ENCODE assay signal across 18 cellular contexts in the genomic region with DNA sequence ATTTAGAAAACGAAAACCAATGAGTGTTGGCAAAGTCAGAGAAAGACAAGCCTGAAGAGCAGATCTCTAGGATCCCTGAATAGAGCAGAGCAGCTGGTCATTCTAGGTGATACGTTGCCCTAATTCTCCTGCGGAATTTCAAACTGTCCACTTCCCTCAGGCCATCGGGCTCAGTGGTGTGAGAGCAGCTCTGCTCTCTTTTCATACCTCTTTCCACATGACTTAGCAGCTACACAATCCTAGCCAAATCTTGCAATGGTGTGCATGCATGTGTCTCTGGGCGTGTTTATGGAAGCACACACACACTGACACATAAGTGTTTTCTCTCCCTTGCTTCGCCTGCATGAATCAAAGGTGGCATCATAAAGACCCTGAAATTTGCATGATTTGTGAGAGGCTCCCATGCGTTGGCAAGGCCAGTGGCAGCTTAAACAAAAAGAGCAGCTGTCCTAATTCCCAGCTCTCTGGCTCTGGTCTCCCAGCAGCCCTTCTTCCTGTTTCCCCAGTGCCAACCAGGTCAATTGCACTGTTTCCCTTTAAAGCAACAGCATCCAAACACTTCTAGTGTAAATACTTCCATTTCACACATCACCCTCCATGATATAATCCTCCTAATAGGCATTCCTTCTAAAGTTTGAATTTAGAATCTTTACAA.
DNase-seq lines count a peak whose midpoint lies in the region; ATAC-seq and TF ChIP-seq lines count a peak whose summit lies in the region.
"Had no signal": no experiment of that assay in that cellular context is flagged by ENCODE, and none has a peak within 500 bp of the region (broad histone marks: within the 10 kb centered on the region; RNA-seq: fewer than 3 reads in every experiment).

No MANE protein-coding gene starts in this region.

- no peaks in the 10 kb centered on the region; the same call in 1 of the 2 replicates for H3K27me3 Mint-ChIP-seq in H9 (ENCODE audit: low read depth)

- no peak overlapping the region for H3K27ac ChIP-seq in H9 (ENCODE audit: insufficient read length, low read depth, low read length)
- H3K27ac ChIP-seq: esophagus squamous epithelium, tibial artery had no signal

- H4K20me1 ChIP-seq in H9 (ENCODE audit: control insufficient read depth, insufficient read depth, insufficient read length), result no peaks in the 10 kb centered on the region

- no peak overlapping the region for H3K56ac ChIP-seq in H9 (ENCODE audit: insufficient read length, low read depth, low read length)

- POLR2A ChIA-PET in HEK293T (lab: Yijun Ruan, JAX), result no interaction called here

- no peak overlapping the region for H3K9ac ChIP-seq in H9 (ENCODE audit: extremely low read depth, insufficient read length, low read length)

- peak overlapping the region; percentile 68 for H4K5ac ChIP-seq in H9 (ENCODE audit: insufficient read length, low read depth, low read length)

- H3K4me1 Mint-ChIP-seq in H9, result 0 out of 4 replicates have a peak, but pooled peaks cover 0 to 4% of the 10 kb centered on the region in 2 experiments
- H3K4me1 Mint-ChIP-seq: activated CD4-positive, alpha-beta T cell treated with anti-CD3 and anti-CD28 coated beads, Interleukin-2, amount 10 ng/mL, durations not matched to agents 7 days and 5 days had no signal

- H3K9me3 ChIP-seq in H9 (ENCODE audit: control insufficient read depth, low read depth, low read length), result no peaks in the 10 kb centered on the region
- H3K9me3 ChIP-seq: esophagus squamous epithelium, tibial artery had no signal

- H3K18ac ChIP-seq in H9 (ENCODE audit: insufficient read length, low read depth, low read length), result no peak overlapping the region

- H4K91ac ChIP-seq in H9 (ENCODE audit: insufficient read length, low read depth, low read length), result no peak overlapping the region

- no peak overlapping the region for H2BK15ac ChIP-seq in H9 (ENCODE audit: low read depth, low read length)

- no peak overlapping the region for H2BK12ac ChIP-seq in H9 (ENCODE audit: insufficient read length, low read depth, low read length)

- H3K23ac ChIP-seq in H9 (ENCODE audit: insufficient read length, low read depth, low read length), result no peak overlapping the region

- H2BK120ac ChIP-seq in H9 (ENCODE audit: low read depth, low read length, poor library complexity, severe bottlenecking), result no peak overlapping the region

- CTCF ChIA-PET in HEK293T (lab: Yijun Ruan, JAX), result no interaction called here

- H3K79me2 ChIP-seq in H9 (ENCODE audit: insufficient read depth, low read length), result no peaks in the 10 kb centered on the region

- H2BK20ac ChIP-seq in H9 (ENCODE audit: low read depth, low read length, poor library complexity, severe bottlenecking), result no peak overlapping the region

- no peak overlapping the region for H2AFZ ChIP-seq in H9 (ENCODE audit: low read length)

- H3K23me2 ChIP-seq in H9 (ENCODE audit: insufficient read length, low read depth, low read length, poor library complexity, severe bottlenecking), result no peaks in the 10 kb centered on the region

- H3K79me1 ChIP-seq in H9 (ENCODE audit: insufficient read depth, low read depth, low read length, poor library complexity, severe bottlenecking), result no peaks in the 10 kb centered on the region

- H3K27me3 ChIP-seq in H9 (ENCODE audit: insufficient read depth, low read length), result no peaks in the 10 kb centered on the region
- H3K27me3 ChIP-seq: tibial artery had no signal

- no peak for ATAC-seq in GM21717 (IDR thresholded peaks at IDR 0.05; ENCODE audit: unreplicated experiment)
- ATAC-seq: effector memory CD8-positive, alpha-beta T cell; left ventricle myocardium superior had no signal

- WGBS in H9 (ENCODE audit: extremely low coverage, insufficient read length, low lambda C conversion rate), result no CpG with 5 or more reads among the region's 7 CpGs

- no peak for TF ChIP-seq CTCF in H9 (conservative IDR thresholded peaks at IDR 0.05)

- H3K27ac Mint-ChIP-seq in H9, result no peak overlapping the region
- H3K27ac Mint-ChIP-seq: activated CD4-positive, alpha-beta T cell treated with anti-CD3 and anti-CD28 coated beads, Interleukin-2, amount 10 ng/mL, durations not matched to agents 7 days and 5 days; effector memory CD8-positive, alpha-beta T cell had no signal

- no peak overlapping the region for H3K4me3 Mint-ChIP-seq in H9
- H3K4me3 Mint-ChIP-seq: activated CD4-positive, alpha-beta T cell treated with anti-CD3 and anti-CD28 coated beads, Interleukin-2, amount 10 ng/mL, durations not matched to agents 7 days and 5 days; effector memory CD8-positive, alpha-beta T cell had no signal

- no peaks in the 10 kb centered on the region for H3K4me1 ChIP-seq in H9 (ENCODE audit: insufficient read depth, low read length)
- H3K4me1 ChIP-seq: esophagus squamous epithelium, tibial artery had no signal

- H3K9me3 Mint-ChIP-seq in H9, result no peaks in the 10 kb centered on the region
- H3K9me3 Mint-ChIP-seq: activated CD4-positive, alpha-beta T cell treated with anti-CD3 and anti-CD28 coated beads, Interleukin-2, amount 10 ng/mL, durations not matched to agents 7 days and 5 days; effector memory CD8-positive, alpha-beta T cell had no signal

- H2AK5ac ChIP-seq in H9 (ENCODE audit: insufficient read length, low read length), result no peak overlapping the region

- no peak overlapping the region for H4K8ac ChIP-seq in H9 (replicated peaks; ENCODE audit: insufficient read length, low read depth, low read length)

- H3K4ac ChIP-seq in H9 (ENCODE audit: low read depth, low read length), result no peak overlapping the region

- DNase-seq in H9, result no peak
- DNase-seq in SHP77 treated with DMSO at 0.1 percent for 48 hours (lab: John Stamatoyannopoulos, UW), result peak; percentile 41
- DNase-seq in globus pallidus (ENCODE audit: low spot score), result peak; percentile 14
- DNase-seq in retina, result peak; percentile 90
- no peak for DNase-seq in HEK293T (ENCODE audit: extremely low spot score)
- DNase-seq in SW480 (ENCODE audit: low spot score), result no peak
- DNase-seq: activated CD4-positive, alpha-beta T cell treated with anti-CD3 and anti-CD28 coated beads, Interleukin-2, amount 10 ng/mL, durations not matched to agents 7 days and 5 days; activated gamma-delta T cell; DND-41; effector memory CD8-positive, alpha-beta T cell; esophagus squamous epithelium; KBM-7; left ventricle myocardium superior; NCI-H1048; stimulated activated CD4-positive, alpha-beta T cell treated with anti-CD3 and anti-CD28 coated beads, Interleukin-2, amount 100 ng/mL, for 24 hours; stimulated activated naive CD4-positive, alpha-beta T cell treated with Interleukin-2 at 50 U/mL for 16 hours; tibial artery had no signal

- H3K14ac ChIP-seq in H9 (ENCODE audit: insufficient read depth, low read length), result no peak overlapping the region

- no peaks in the 10 kb centered on the region for H3K36me3 Mint-ChIP-seq in H9 (ENCODE audit: insufficient read depth in 1 of 3, low read depth in 3 of 3)

- no peak overlapping the region for H3T11ph ChIP-seq in H9 (ENCODE audit: low read length)

- no peak overlapping the region for H3K4me2 ChIP-seq in H9 (ENCODE audit: insufficient read depth, insufficient read length, low read length)

- H2BK5ac ChIP-seq in H9 (ENCODE audit: insufficient read length, low read length), result no peak overlapping the region

TF ChIP-seq in HEK293T, 16 proteins besides CTCF, POLR2A, EP300 and RAD21:
- TF ChIP-seq LEF1 (IDR thresholded peaks at IDR 0.05; ENCODE audit: borderline replicate concordance) (no peak), SP1 (IDR thresholded peaks at IDR 0.05) (no peak), CTBP1 (IDR thresholded peaks at IDR 0.05; ENCODE audit: borderline replicate concordance) (no peak), BHLHE40 (IDR thresholded peaks at IDR 0.05; ENCODE audit: borderline replicate concordance) (no peak), L3MBTL2 (conservative IDR thresholded peaks at IDR 0.05) (no peak), HDGF (IDR thresholded peaks at IDR 0.05; ENCODE audit: borderline replicate concordance) (no peak), FOXM1 (IDR thresholded peaks at IDR 0.05; ENCODE audit: borderline replicate concordance) (no peak), SUZ12 (IDR thresholded peaks at IDR 0.05) (no peak), NFRKB (IDR thresholded peaks at IDR 0.05) (no peak), TARDBP (IDR thresholded peaks at IDR 0.05) (no peak), ARNT (IDR thresholded peaks at IDR 0.05) (no peak), FOXK2 (IDR thresholded peaks at IDR 0.05) (no peak), ZNF384 (IDR thresholded peaks at IDR 0.05) (no peak), FOXA1 (IDR thresholded peaks at IDR 0.05) (no peak), ELF4 (IDR thresholded peaks at IDR 0.05) (no peak)
- TF ChIP-seq, protein P1, sequence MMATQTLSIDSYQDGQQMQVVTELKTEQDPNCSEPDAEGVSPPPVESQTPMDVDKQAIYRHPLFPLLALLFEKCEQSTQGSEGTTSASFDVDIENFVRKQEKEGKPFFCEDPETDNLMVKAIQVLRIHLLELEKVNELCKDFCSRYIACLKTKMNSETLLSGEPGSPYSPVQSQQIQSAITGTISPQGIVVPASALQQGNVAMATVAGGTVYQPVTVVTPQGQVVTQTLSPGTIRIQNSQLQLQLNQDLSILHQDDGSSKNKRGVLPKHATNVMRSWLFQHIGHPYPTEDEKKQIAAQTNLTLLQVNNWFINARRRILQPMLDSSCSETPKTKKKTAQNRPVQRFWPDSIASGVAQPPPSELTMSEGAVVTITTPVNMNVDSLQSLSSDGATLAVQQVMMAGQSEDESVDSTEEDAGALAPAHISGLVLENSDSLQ (IDR thresholded peaks at IDR 0.05), result no peak

Comparison
In these comparisons a context has a peak if more than half of its experiments do, and no peak if none do; other contexts are left out.
1. DNase-seq: peak in SHP77 treated with DMSO at 0.1 percent for 48 hours (single experiment), globus pallidus (single experiment) and retina (single experiment); none in H9 (single experiment), HEK293T (single experiment) and SW480 (single experiment).